In the genomic region with DNA sequence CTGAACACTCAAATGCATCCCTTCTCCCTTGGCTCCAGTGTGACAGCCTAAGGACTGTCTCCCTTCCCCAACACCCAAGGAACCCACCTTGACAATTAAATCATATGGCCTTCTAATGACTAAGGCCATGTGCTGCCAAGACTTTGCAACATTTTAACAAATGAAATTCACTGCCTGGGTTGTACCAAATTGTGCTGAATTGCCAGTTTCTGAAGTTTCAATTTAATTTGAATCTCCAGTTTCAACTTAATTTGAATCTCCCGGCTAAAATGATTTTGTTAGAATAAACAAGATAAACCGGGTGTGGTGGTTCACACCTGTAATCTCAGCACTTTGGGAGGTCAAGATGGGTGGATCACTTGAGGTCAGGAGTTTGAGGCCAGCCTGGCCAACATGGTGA, we compare ENCODE assay signal across 9 cellular contexts.
"Had no signal": no experiment of that assay in that cellular context is flagged by ENCODE, and none has a peak within 500 bp of the region (broad histone marks: within the 10 kb centered on the region; RNA-seq: fewer than 3 reads in every experiment).

No MANE protein-coding gene starts in this region.

- H3K4me3 ChIP-seq: GM23248, HAP-1 had no signal

- H3K36me3 ChIP-seq: HAP-1 had no signal

- H3K9ac ChIP-seq: GM23248 had no signal

- H2AFZ ChIP-seq: GM23248 had no signal

- H3K9me3 ChIP-seq: HAP-1 had no signal

- FAIRE-seq: HTR-8/SVneo had no signal

- H3K27ac ChIP-seq: GM23248 had no signal

- ATAC-seq: HCT116 had no signal

- DNase-seq: GM23248, GOT3, H7, HFFc6, IMR-90, KBM-7 had no signal
